ENCODE assay signal across 10 cellular contexts in the genomic region with DNA sequence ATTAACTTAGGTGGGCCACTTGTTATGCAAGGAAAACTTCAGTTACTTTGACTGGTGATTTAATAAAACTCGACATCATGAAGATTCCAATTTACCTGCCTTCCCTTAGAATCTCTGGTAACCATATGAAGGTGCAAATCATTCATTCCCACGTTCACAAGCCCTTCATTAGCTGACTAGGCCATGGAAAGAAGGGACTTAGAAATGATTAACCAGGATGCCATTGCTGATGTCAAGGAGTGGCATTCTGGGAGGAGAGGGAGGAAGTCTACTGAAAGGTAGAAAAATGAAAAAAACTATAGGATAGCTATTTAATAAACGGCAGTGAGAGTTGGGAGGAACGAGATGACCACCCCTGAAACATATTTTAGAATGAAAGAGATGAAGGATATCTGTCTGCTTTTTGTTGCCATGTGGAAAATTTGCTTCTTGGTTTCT. TPM values are rescaled to one million over a fixed set of nuclear protein-coding genes. Genes with fewer than 3 reads are reported as not detected.
DNase-seq lines count a peak whose midpoint lies in the region; ATAC-seq lines count a peak whose summit lies in the region.
"Had no signal": no experiment of that assay in that cellular context is flagged by ENCODE, and none has a peak within 500 bp of the region (broad histone marks: within the 10 kb centered on the region; RNA-seq: fewer than 3 reads in every experiment).

No MANE protein-coding gene starts in this region.

- H3K27ac ChIP-seq in CD8-positive, alpha-beta memory T cell (ENCODE audit: low read depth, low read length): no peak overlapping the region
- no peak overlapping the region for H3K27ac ChIP-seq in naive thymus-derived CD4-positive, alpha-beta T cell (ENCODE audit: low read depth, low read length)

- H3K36me3 Mint-ChIP-seq in CD8-positive, alpha-beta memory T cell: peaks cover 0 to 39% (median 11%) of the 10 kb centered on the region in 3 donors
- peaks cover 41% of the 10 kb centered on the region for H3K36me3 Mint-ChIP-seq in activated naive CD8-positive, alpha-beta T cell treated with anti-CD3 and anti-CD28 coated beads, Interleukin-2, amount 50 U/mL, for 24 hours (ENCODE audit: low read depth)
- H3K36me3 Mint-ChIP-seq in naive thymus-derived CD4-positive, alpha-beta T cell: peaks cover 5 to 32% (median 30%) of the 10 kb centered on the region in 5 donors

- H3K9me3 ChIP-seq in CD8-positive, alpha-beta memory T cell (ENCODE audit: low read length): no peaks in the 10 kb centered on the region
- H3K9me3 ChIP-seq in naive thymus-derived CD4-positive, alpha-beta T cell (ENCODE audit: control insufficient read depth in 2 of 3, low read length in 3 of 3): no peaks in the 10 kb centered on the region
- H3K9me3 ChIP-seq: adrenal gland had no signal

- H3K4me1 Mint-ChIP-seq in CD8-positive, alpha-beta memory T cell: peaks cover 38 to 52% (median 44%) of the 10 kb centered on the region in 3 donors
- peaks cover 44% of the 10 kb centered on the region for H3K4me1 Mint-ChIP-seq in activated naive CD8-positive, alpha-beta T cell treated with anti-CD3 and anti-CD28 coated beads, Interleukin-2, amount 50 U/mL, for 24 hours
- H3K4me1 Mint-ChIP-seq in naive thymus-derived CD4-positive, alpha-beta T cell: peaks cover 11 to 50% (median 37%) of the 10 kb centered on the region in 7 donors

- no peaks in the 10 kb centered on the region for H3K27me3 Mint-ChIP-seq in CD8-positive, alpha-beta memory T cell
- no peaks in the 10 kb centered on the region for H3K27me3 Mint-ChIP-seq in activated naive CD8-positive, alpha-beta T cell treated with anti-CD3 and anti-CD28 coated beads, Interleukin-2, amount 50 U/mL, for 24 hours
- no peaks in the 10 kb centered on the region for H3K27me3 Mint-ChIP-seq in naive thymus-derived CD4-positive, alpha-beta T cell

- POLR2A ChIA-PET in CD8-positive, alpha-beta memory T cell (lab: Charles Lee): no interaction called here
- POLR2A ChIA-PET in naive thymus-derived CD4-positive, alpha-beta T cell (lab: Charles Lee): no interaction called here

- peaks cover 24% of the 10 kb centered on the region for H3K4me1 ChIP-seq in CD8-positive, alpha-beta memory T cell (ENCODE audit: insufficient read depth, low read length)
- H3K4me1 ChIP-seq in naive thymus-derived CD4-positive, alpha-beta T cell (ENCODE audit: control insufficient read depth in 2 of 2, insufficient read depth in 2 of 2, low read length in 2 of 2): peaks cover 13 to 16% of the 10 kb centered on the region in 2 donors

- H3K4me3 Mint-ChIP-seq in CD8-positive, alpha-beta memory T cell: peak overlapping the region; percentile 90 to 97 (median 95)
- peak overlapping the region; percentile 92 for H3K4me3 Mint-ChIP-seq in activated naive CD8-positive, alpha-beta T cell treated with anti-CD3 and anti-CD28 coated beads, Interleukin-2, amount 50 U/mL, for 24 hours
- peak overlapping the region; percentile 86 to 95 (median 93) for H3K4me3 Mint-ChIP-seq in naive thymus-derived CD4-positive, alpha-beta T cell

- H3K27ac Mint-ChIP-seq in CD8-positive, alpha-beta memory T cell: peak overlapping the region; percentile 20 to 96 (median 92)
- peak overlapping the region; percentile 94 for H3K27ac Mint-ChIP-seq in activated naive CD8-positive, alpha-beta T cell treated with anti-CD3 and anti-CD28 coated beads, Interleukin-2, amount 50 U/mL, for 24 hours
- peak overlapping the region in 8 of 9 donors; percentile 62 to 94 (median 88) for H3K27ac Mint-ChIP-seq in naive thymus-derived CD4-positive, alpha-beta T cell

- no peak for DNase-seq in CD8-positive, alpha-beta memory T cell
- DNase-seq in HuH-7 (ENCODE audit: low spot score) (peak; percentile 27), globus pallidus (ENCODE audit: low spot score) (no peak), GM03348 (ENCODE audit: low spot score) (no peak)
- DNase-seq in activated naive CD8-positive, alpha-beta T cell treated with anti-CD3 and anti-CD28 coated beads, Interleukin-2, amount 50 U/mL, for 24 hours: no peak
- no peak for DNase-seq in naive thymus-derived CD4-positive, alpha-beta T cell
- DNase-seq: adrenal gland, foreskin fibroblast had no signal

- H3K36me3 ChIP-seq in CD8-positive, alpha-beta memory T cell (ENCODE audit: insufficient read depth, low read length): peaks cover 5% of the 10 kb centered on the region
- peaks cover 0 to 5% (median 0%) of the 10 kb centered on the region in 3 experiments for H3K36me3 ChIP-seq in naive thymus-derived CD4-positive, alpha-beta T cell (ENCODE audit: control insufficient read depth in 2 of 3, insufficient read depth in 3 of 3, low read length in 3 of 3)
- H3K36me3 ChIP-seq: adrenal gland had no signal

- H3K9me3 Mint-ChIP-seq in CD8-positive, alpha-beta memory T cell: no peaks in the 10 kb centered on the region
- no peaks in the 10 kb centered on the region for H3K9me3 Mint-ChIP-seq in activated naive CD8-positive, alpha-beta T cell treated with anti-CD3 and anti-CD28 coated beads, Interleukin-2, amount 50 U/mL, for 24 hours
- no peaks in the 10 kb centered on the region for H3K9me3 Mint-ChIP-seq in naive thymus-derived CD4-positive, alpha-beta T cell

- no peak overlapping the region for H3K4me3 ChIP-seq in CD8-positive, alpha-beta memory T cell (ENCODE audit: low read length)
- peak overlapping the region; percentile 98 for H3K4me3 ChIP-seq in naive thymus-derived CD4-positive, alpha-beta T cell (ENCODE audit: low read length)

- H3K27me3 ChIP-seq in CD8-positive, alpha-beta memory T cell (ENCODE audit: insufficient read depth, low read length, poor library complexity, severe bottlenecking): no peaks in the 10 kb centered on the region
- H3K27me3 ChIP-seq in naive thymus-derived CD4-positive, alpha-beta T cell (ENCODE audit: control insufficient read depth in 2 of 2, insufficient read depth in 2 of 2, low read length in 2 of 2): no peaks in the 10 kb centered on the region
- H3K27me3 ChIP-seq: adrenal gland had no signal

- intact Hi-C loops in naive thymus-derived CD4-positive, alpha-beta T cell (cut with micrococcal nuclease): loop anchor here (5.0 kb wide), 4 partner anchors 699 to 1184 kb away; a partner anchor contains a TSS

- ATAC-seq in activated naive CD8-positive, alpha-beta T cell treated with anti-CD3 and anti-CD28 coated beads, Interleukin-2, amount 50 U/mL, for 24 hours: no peak
- ATAC-seq in naive thymus-derived CD4-positive, alpha-beta T cell: no peak
- ATAC-seq in GM21423 (IDR thresholded peaks at IDR 0.05; ENCODE audit: unreplicated experiment) (no peak), GM19324 (IDR thresholded peaks at IDR 0.05; ENCODE audit: low FRiP score, unreplicated experiment) (no peak)

- CTCF ChIA-PET in CD8-positive, alpha-beta memory T cell (lab: Charles Lee): interaction anchor here (0.6 kb wide), 1 partner anchor 30 kb away, joined by 4 read pairs; no protein-coding TSS in a partner anchor
- CTCF ChIA-PET in naive thymus-derived CD4-positive, alpha-beta T cell (lab: Charles Lee): no interaction called here

RNA-seq across cellular contexts. Expression of a gene that starts 1.4 kb away (rescaled TPM):
- total RNA-seq in CD8-positive, alpha-beta memory T cell: 100 to 1,000 TPM; 298 to 315 TPM
- polyA plus RNA-seq in CD8-positive, alpha-beta memory T cell: 151 TPM
- total RNA-seq in naive thymus-derived CD4-positive, alpha-beta T cell: 100 to 1,000 TPM in 1 of 5 experiments, 10 to 100 TPM in 4; 62.1 to 170 (median 83.2) TPM
- polyA plus RNA-seq in naive thymus-derived CD4-positive, alpha-beta T cell: 100 to 1,000 TPM; 170 to 205 TPM
